Comparison of ENCODE assay signal across 9 cellular contexts in the genomic region with DNA sequence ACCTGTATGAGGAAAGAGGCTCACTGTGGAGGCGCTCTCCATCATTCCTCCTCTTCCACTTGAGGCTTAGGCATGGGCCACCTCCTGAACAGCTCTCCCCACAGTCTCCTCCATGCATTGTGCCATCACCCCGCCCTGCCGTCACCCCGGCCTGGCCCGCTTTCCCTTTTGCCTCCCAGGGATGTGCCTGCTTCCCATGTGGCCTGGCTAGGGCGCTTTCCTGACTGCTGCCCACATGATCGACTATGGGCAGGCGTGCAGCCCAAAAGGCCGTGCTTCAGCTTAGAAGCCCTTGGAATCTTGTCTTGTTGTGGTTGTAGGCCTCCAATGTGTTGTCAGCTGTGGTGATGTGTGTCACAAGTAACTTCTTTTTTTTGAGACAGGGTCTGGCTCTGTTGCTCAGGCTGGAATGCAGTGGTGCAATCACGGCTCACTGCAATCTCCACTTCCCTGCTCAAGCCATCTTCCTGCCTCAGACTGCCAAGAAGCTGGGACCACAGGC. TPM values are rescaled to one million over a fixed set of nuclear protein-coding genes. Genes with fewer than 3 reads are reported as not detected.
A peak's percentile ranks its signal among the peaks of the same experiment; 100 is the strongest.
DNase-seq lines count a peak whose midpoint lies in the region; ATAC-seq and TF ChIP-seq lines count a peak whose summit lies in the region.
"Had no signal": no experiment of that assay in that cellular context is flagged by ENCODE, and none has a peak within 500 bp of the region (broad histone marks: within the 10 kb centered on the region; RNA-seq: fewer than 3 reads in every experiment).

No MANE protein-coding gene starts in this region.

- H3K9me3 ChIP-seq in IMR-90 (ENCODE audit: control insufficient read depth, insufficient read depth, low read length) (no peaks in the 10 kb centered on the region), body of pancreas (no peaks in the 10 kb centered on the region), mesenchymal stem cell (ENCODE audit: control insufficient read depth, low read length) (no peaks in the 10 kb centered on the region)

- H3K14ac ChIP-seq in IMR-90 (replicated peaks; ENCODE audit: low read depth, low read length) (no peak overlapping the region), mesenchymal stem cell (ENCODE audit: low read length in 2 of 2) (peak overlapping the region in 1 of 2 experiments; percentile 26)

- ATAC-seq in IMR-90 (ENCODE audit: low read depth) (peak; percentile 76), body of pancreas (no peak), GM19023 (IDR thresholded peaks at IDR 0.05; ENCODE audit: unreplicated experiment) (no peak)

- no peaks in the 10 kb centered on the region for H4K20me1 ChIP-seq in IMR-90 (ENCODE audit: insufficient read depth, low read length)

- H2BK5ac ChIP-seq in IMR-90 (ENCODE audit: low read depth, low read length, poor library complexity, severe bottlenecking) = no peak overlapping the region
- H2BK5ac ChIP-seq in mesenchymal stem cell (ENCODE audit: low read depth, low read length, poor library complexity, severe bottlenecking) = no peak overlapping the region

- H3K9ac ChIP-seq in IMR-90 (ENCODE audit: low read depth, low read length) (no peak overlapping the region), mesenchymal stem cell (ENCODE audit: low read length) (no peak overlapping the region)

- H3K4me1 ChIP-seq in IMR-90 (ENCODE audit: control insufficient read depth, insufficient read depth, low read length) = peaks cover 10% of the 10 kb centered on the region; the same call in 1 of the 2 replicates
- peaks cover 41% of the 10 kb centered on the region for H3K4me1 ChIP-seq in body of pancreas
- H3K4me1 ChIP-seq in mesenchymal stem cell (ENCODE audit: control insufficient read depth, insufficient read depth, low read depth, low read length) = no peaks in the 10 kb centered on the region

- TF ChIP-seq POLR2A in IMR-90 (IDR thresholded peaks at IDR 0.05; ENCODE audit: low read depth, low read length) (no peak), body of pancreas (IDR thresholded peaks at IDR 0.05) (no peak)

- no peaks in the 10 kb centered on the region for H3K36me3 ChIP-seq in IMR-90 (ENCODE audit: control insufficient read depth, insufficient read depth, low read length)
- no peaks in the 10 kb centered on the region for H3K36me3 ChIP-seq in body of pancreas (replicated peaks in 1 of 2; ENCODE audit: insufficient read depth in 1 of 2, low read depth in 2 of 2)
- no peaks in the 10 kb centered on the region for H3K36me3 ChIP-seq in mesenchymal stem cell (ENCODE audit: control insufficient read depth in 1 of 2, insufficient read depth in 2 of 2, low read depth in 1 of 2, low read length in 2 of 2)

- H3K79me1 ChIP-seq in IMR-90 (ENCODE audit: low read depth in 1 of 2, low read length in 2 of 2) (no peaks in the 10 kb centered on the region), mesenchymal stem cell (replicated peaks; ENCODE audit: low read length, poor library complexity, severe bottlenecking) (no peaks in the 10 kb centered on the region)

- H2AFZ ChIP-seq in IMR-90 (replicated peaks; ENCODE audit: low read length, poor library complexity) (no peak overlapping the region), mesenchymal stem cell (ENCODE audit: low read depth, low read length) (no peak overlapping the region)

- peak overlapping the region; percentile 63; the same call in 1 of the 2 replicates for H3K27ac ChIP-seq in IMR-90 (ENCODE audit: insufficient read depth, low read length)
- peak overlapping the region in 3 of 4 donors; percentile 91 to 99 (median 98) for H3K27ac ChIP-seq in body of pancreas
- H3K27ac ChIP-seq in mesenchymal stem cell (ENCODE audit: low read length, poor library complexity, severe bottlenecking) = no peak overlapping the region

- POLR2A ChIA-PET in IMR-90 (lab: Charles Lee; ENCODE audit: unreplicated experiment) = interaction anchor here (0.5 kb wide), 1 partner anchor 30 kb away, joined by 6 read pairs; no protein-coding TSS in a partner anchor

- H3K4me3 ChIP-seq in IMR-90 (ENCODE audit: insufficient read depth, low read depth, low read length) (no peak overlapping the region), body of pancreas (no peak overlapping the region), mesenchymal stem cell (ENCODE audit: insufficient read depth in 1 of 2, low read depth in 1 of 2, low read length in 2 of 2) (no peak overlapping the region)

- dilution Hi-C loops in IMR-90 (cut with HindIII; ENCODE audit: low sequenced_read_pairs, unreplicated experiment) = no loop called here

- no peak for TF ChIP-seq CTCF in IMR-90 (conservative IDR thresholded peaks at IDR 0.05; ENCODE audit: low read depth, low read length)
- TF ChIP-seq CTCF in body of pancreas (IDR thresholded peaks at IDR 0.05) = no peak

- 86% methylated on average over 4 of the region's 10 CpGs; no CpG with 5 or more reads in 1 of the 2 experiments for WGBS in IMR-90 (ENCODE audit: extremely low coverage in 2 of 2, insufficient read length in 1 of 2), 2 experiments
- 83 to 95% methylated on average over 10 of the region's 10 CpGs for WGBS in body of pancreas, 2 donors
- 88% methylated on average over 10 of the region's 10 CpGs for WGBS in mesenchymal stem cell

- H3K23ac ChIP-seq in IMR-90 (ENCODE audit: low read depth, low read length) = no peak overlapping the region
- peak overlapping the region in 1 of 2 experiments; percentile 70 for H3K23ac ChIP-seq in mesenchymal stem cell (ENCODE audit: low read length in 2 of 2)

- H4K8ac ChIP-seq in IMR-90 (ENCODE audit: low read depth in 2 of 2, low read length in 2 of 2) (no peak overlapping the region; a peak in 1 of 4 replicates), mesenchymal stem cell (ENCODE audit: low read length) (peak overlapping the region; percentile 19)

- H3K18ac ChIP-seq in IMR-90 (ENCODE audit: low read depth, low read length) (no peak overlapping the region; the same call in 1 of the 2 replicates), mesenchymal stem cell (ENCODE audit: low read depth in 1 of 2, low read length in 2 of 2) (no peak overlapping the region)

- CTCF ChIA-PET in IMR-90 (lab: Yijun Ruan, JAX) = interaction anchor here (0.9 kb wide), 1 partner anchor 14 kb away, joined by 3 read pairs; no protein-coding TSS in a partner anchor

- in situ Hi-C loops in IMR-90 (cut with MboI; ENCODE audit: low sequenced_read_pairs) = no loop called here

- no TSS peak for BruUV-seq in IMR-90 (replicated peaks; lab: Mats Ljungman, UMichigan)

- H2BK120ac ChIP-seq in IMR-90 (ENCODE audit: low read depth, low read length) (no peak overlapping the region), mesenchymal stem cell (ENCODE audit: low read depth, low read length) (no peak overlapping the region)

- intact Hi-C loops in IMR-90 (cut with micrococcal nuclease) (no loop called here), body of pancreas (cut with DNase I) (no loop called here)

- H4K5ac ChIP-seq in IMR-90 (ENCODE audit: low read depth, low read length) = no peak overlapping the region; the same call in 1 of the 2 replicates

- H2BK12ac ChIP-seq in mesenchymal stem cell (ENCODE audit: low read length in 2 of 2) = peak overlapping the region in 1 of 2 experiments; percentile 6

- H3K4me2 ChIP-seq in IMR-90 (ENCODE audit: low read depth, low read length) (no peak overlapping the region), mesenchymal stem cell (ENCODE audit: low read length, poor library complexity, severe bottlenecking) (no peak overlapping the region)

- H3K4ac ChIP-seq in IMR-90 (ENCODE audit: low read depth, low read length) = no peak overlapping the region
- H3K4ac ChIP-seq in mesenchymal stem cell (ENCODE audit: low read depth in 1 of 2, low read length in 2 of 2) = peak overlapping the region in 1 of 2 experiments; percentile 11

- H4K91ac ChIP-seq in IMR-90 (ENCODE audit: insufficient read depth, low read depth, low read length) = no peak overlapping the region
- no peak overlapping the region for H4K91ac ChIP-seq in mesenchymal stem cell (ENCODE audit: low read length)

- H2BK15ac ChIP-seq in IMR-90 (ENCODE audit: low read depth, low read length) (no peak overlapping the region), mesenchymal stem cell (ENCODE audit: low read depth, poor library complexity, severe bottlenecking) (no peak overlapping the region)

- no peak overlapping the region for H2AK9ac ChIP-seq in IMR-90 (replicated peaks; ENCODE audit: low read depth, low read length, poor library complexity)

- H3K56ac ChIP-seq in IMR-90 (ENCODE audit: extremely low read depth, insufficient read depth, low read length) = no peak overlapping the region

- peak; percentile 61 for DNase-seq in AG08395 (ENCODE audit: low spot score)
- peak; percentile 17 for DNase-seq in IMR-90
- DNase-seq in body of pancreas = peak in 1 of 4 donors; percentile 58
- DNase-seq in mesenchymal stem cell = peak; percentile 46
- no peak for DNase-seq in superior temporal gyrus (ENCODE audit: extremely low spot score)
- no peak for DNase-seq in COR-L47 (lab: John Stamatoyannopoulos, UW)
- DNase-seq in activated CD4-positive, CD25-positive, alpha-beta regulatory T cell (lab: John Stamatoyannopoulos, UW) = no peak
- DNase-seq: DMS 273 treated with DMSO at 0.1 percent for 48 hours had no signal

- H2BK20ac ChIP-seq in IMR-90 (ENCODE audit: low read depth, low read length) = no peak overlapping the region; the same call in 1 of the 2 replicates

- no peak overlapping the region for H2AK5ac ChIP-seq in IMR-90 (ENCODE audit: low read depth, low read length)
- H2AK5ac ChIP-seq in mesenchymal stem cell (ENCODE audit: low read length, severe bottlenecking) = no peak overlapping the region

- H3K9me1 ChIP-seq in IMR-90 (ENCODE audit: insufficient read depth, low read length) = no peaks in the 10 kb centered on the region

- no peak for TF ChIP-seq RAD21 in IMR-90 (IDR thresholded peaks at IDR 0.05; ENCODE audit: low read length)

- H3K27me3 ChIP-seq in IMR-90 (ENCODE audit: control insufficient read depth, insufficient read depth, low read length) (no peaks in the 10 kb centered on the region; the same call in 1 of the 2 replicates), body of pancreas (no peaks in the 10 kb centered on the region), mesenchymal stem cell (ENCODE audit: control insufficient read depth in 1 of 2, insufficient read depth in 1 of 2, low read length in 2 of 2) (peaks cover 8 to 19% of the 10 kb centered on the region in 2 experiments)

RNA-seq across cellular contexts. Expression of a gene that starts 1.8 kb away (rescaled TPM):
- not detected in 2 replicates for total RNA-seq in IMR-90 (2012; rRNA removed)
- polyA plus RNA-seq in IMR-90 (2012; rRNA removed) = not detected in 2 replicates
- not detected in 2 replicates for polyA plus RNA-seq in IMR-90 (2012; cell fraction: cytosol; rRNA removed)
- 0.02 TPM in 1 of 2 replicates, not detected in the other for polyA plus RNA-seq in IMR-90 (2012; cell fraction: nucleus; rRNA removed; ENCODE audit: low replicate concordance)
- 10 to 100 TPM; 35.5 to 69.9 TPM for total RNA-seq in body of pancreas
- polyA plus RNA-seq in mesenchymal stem cell (2013, experiment 1 of 2) = not detected
- not detected for polyA plus RNA-seq in mesenchymal stem cell (2013, experiment 2 of 2)

RNA-seq across cellular contexts. Expression of a gene that starts 2.0 kb away (rescaled TPM):
- total RNA-seq in IMR-90 (2012; rRNA removed) (not detected in 2 replicates), body of pancreas (10 to 100 TPM in 1 of 2 donors, 1 to 10 TPM in 1; 4.9 to 25.2 TPM)
- 0.06 and 0.07 TPM in 2 replicates for polyA plus RNA-seq in IMR-90 (2012; rRNA removed)
- polyA plus RNA-seq in IMR-90 (2012; cell fraction: cytosol; rRNA removed) = 0.07 TPM in 1 of 2 replicates, not detected in the other
- not detected in 2 replicates for polyA plus RNA-seq in IMR-90 (2012; cell fraction: nucleus; rRNA removed; ENCODE audit: low replicate concordance)
- not detected for polyA plus RNA-seq in mesenchymal stem cell (2013, experiment 1 of 2)
- polyA plus RNA-seq in mesenchymal stem cell (2013, experiment 2 of 2) = not detected

RNA-seq across cellular contexts. Expression of a gene that starts 16.3 kb away (rescaled TPM):
- total RNA-seq in IMR-90 (2012; rRNA removed) (not detected in 2 replicates), body of pancreas (100 to 1,000 TPM; 245 to 400 TPM)
- 1.4 and 1.6 TPM in 2 replicates for polyA plus RNA-seq in IMR-90 (2012; rRNA removed)
- polyA plus RNA-seq in IMR-90 (2012; cell fraction: cytosol; rRNA removed) = 1.7 and 2.1 TPM in 2 replicates
- 1.0 and 2.4 TPM in 2 replicates for polyA plus RNA-seq in IMR-90 (2012; cell fraction: nucleus; rRNA removed; ENCODE audit: low replicate concordance)
- 155 TPM for polyA plus RNA-seq in mesenchymal stem cell (2013, experiment 1 of 2)
- polyA plus RNA-seq in mesenchymal stem cell (2013, experiment 2 of 2) = 162 TPM

RNA-seq across cellular contexts. Expression of a gene that starts 43.5 kb away (rescaled TPM):
- total RNA-seq in IMR-90 (2012; rRNA removed) (19.4 and 20.6 TPM in 2 replicates), body of pancreas (100 to 1,000 TPM in 1 of 2 donors, 10 to 100 TPM in 1; 77.0 to 117 TPM)
- polyA plus RNA-seq in IMR-90 (2012; rRNA removed) = 50.6 and 59.7 TPM in 2 replicates
- polyA plus RNA-seq in IMR-90 (2012; cell fraction: cytosol; rRNA removed) = 56.1 and 62.3 TPM in 2 replicates
- polyA plus RNA-seq in IMR-90 (2012; cell fraction: nucleus; rRNA removed; ENCODE audit: low replicate concordance) = 76.7 and 123 TPM in 2 replicates
- polyA plus RNA-seq in mesenchymal stem cell (2013, experiment 1 of 2) = 68.4 TPM
- polyA plus RNA-seq in mesenchymal stem cell (2013, experiment 2 of 2) = 69.3 TPM

RNA-seq across cellular contexts. Expression of a gene that starts 54.0 kb away (rescaled TPM):
- total RNA-seq in IMR-90 (2012; rRNA removed) (1.4 TPM in 2 replicates), body of pancreas (10 to 100 TPM in 1 of 2 donors, 1 to 10 TPM in 1; 6.0 to 10.2 TPM)
- polyA plus RNA-seq in IMR-90 (2012; rRNA removed) = 2.6 and 4.0 TPM in 2 replicates
- 2.1 and 5.8 TPM in 2 replicates for polyA plus RNA-seq in IMR-90 (2012; cell fraction: cytosol; rRNA removed)
- 2.2 and 7.1 TPM in 2 replicates for polyA plus RNA-seq in IMR-90 (2012; cell fraction: nucleus; rRNA removed; ENCODE audit: low replicate concordance)
- 5.1 TPM for polyA plus RNA-seq in mesenchymal stem cell (2013, experiment 1 of 2)
- 4.8 TPM for polyA plus RNA-seq in mesenchymal stem cell (2013, experiment 2 of 2)

Comparison
In these comparisons a context has a peak if more than half of its experiments do, and no peak if none do; other contexts are left out.
1. DNase-seq: peak in AG08395 (single experiment), IMR-90 (single experiment) and mesenchymal stem cell (single experiment); none in superior temporal gyrus (single experiment), COR-L47 (single experiment) and activated CD4-positive, CD25-positive, alpha-beta regulatory T cell (0 of 4).
2. RNA of a gene that starts 1.8 kb away (total RNA-seq): 35.5 to 69.9 TPM in body of pancreas; not detected in IMR-90; every median in the first group is over 10 times any median in the second.
3. RNA of a gene that starts 16.3 kb away (total RNA-seq): 245 to 400 TPM in body of pancreas; not detected in IMR-90; every median in the first group is over 100 times any median in the second.